21 cellular contexts compared by ENCODE assay signal in genomic region chr5:89900346-89900745, GRCh38.
DNase-seq lines count a peak whose midpoint lies in the region; FAIRE-seq and TF ChIP-seq lines count a peak whose summit lies in the region.
"Had no signal": no experiment of that assay in that cellular context is flagged by ENCODE, and none has a peak within 500 bp of the region (broad histone marks: within the 10 kb centered on the region; RNA-seq: fewer than 3 reads in every experiment).

No MANE protein-coding gene starts in this region.

- DNase-seq in GM23248: peak; percentile 1
- DNase-seq in bronchial epithelial cell (ENCODE audit: low read depth): peak; percentile 17
- peak; percentile 18 for DNase-seq in fibroblast of mammary gland (ENCODE audit: low read depth)
- peak; percentile 22 for DNase-seq in osteoblast (ENCODE audit: insufficient read length, low spot score, missing footprints)
- DNase-seq in SW 1271 (lab: John Stamatoyannopoulos, UW): no peak
- DNase-seq in stimulated activated CD4-positive, alpha-beta T cell treated with anti-CD3 and anti-CD28 coated beads, Interleukin-4, amount 100 ng/mL, for 24 hours: no peak
- DNase-seq in head of caudate nucleus: no peak
- DNase-seq in NCI-H774 (lab: John Stamatoyannopoulos, UW): no peak
- DNase-seq: ACHN; AML-193; CD4-positive, alpha-beta memory T cell; DMS153; DMS79; GDM1 had no signal

- no peaks in the 10 kb centered on the region for H3K36me3 ChIP-seq in GM23248 (ENCODE audit: low read depth)
- H3K36me3 ChIP-seq in bronchial epithelial cell (ENCODE audit: control insufficient read depth, insufficient read depth, low read length): no peaks in the 10 kb centered on the region
- no peaks in the 10 kb centered on the region for H3K36me3 ChIP-seq in osteoblast (ENCODE audit: insufficient read depth, low read length)
- H3K36me3 ChIP-seq: BLaER1 had no signal

- H3K9ac ChIP-seq in GM23248: no peak overlapping the region
- H3K9ac ChIP-seq: BLaER1 had no signal

- H3K9me2 ChIP-seq in GM23248 (ENCODE audit: insufficient read depth): no peaks in the 10 kb centered on the region

- H3K4me1 ChIP-seq in GM23248 (ENCODE audit: insufficient read depth): no peaks in the 10 kb centered on the region
- no peaks in the 10 kb centered on the region for H3K4me1 ChIP-seq in osteoblast (ENCODE audit: insufficient read depth, low read length)
- H3K4me1 ChIP-seq: BLaER1 had no signal

- TF ChIP-seq CTCF in bronchial epithelial cell (IDR thresholded peaks at IDR 0.05; ENCODE audit: insufficient read depth, low read length, severe bottlenecking): no peak
- TF ChIP-seq CTCF in fibroblast of mammary gland (conservative IDR thresholded peaks at IDR 0.05; ENCODE audit: control insufficient read depth, insufficient read depth, low read depth, low read length): no peak
- no peak for TF ChIP-seq CTCF in osteoblast (IDR thresholded peaks at IDR 0.05; ENCODE audit: extremely low read depth, low read depth, low read length)

- H3K27ac ChIP-seq in GM23248 (no peak overlapping the region), osteoblast (ENCODE audit: low read depth, low read length) (no peak overlapping the region)
- H3K27ac ChIP-seq: BLaER1 had no signal

- intact Hi-C loops in head of caudate nucleus (cut with DNase I): no loop called here

- no peak overlapping the region for H2AFZ ChIP-seq in GM23248
- no peak overlapping the region for H2AFZ ChIP-seq in osteoblast (ENCODE audit: low read length)
- H2AFZ ChIP-seq: GM23338 had no signal

- H3F3A ChIP-seq in GM23248 (ENCODE audit: insufficient read depth): no peaks in the 10 kb centered on the region

- peaks cover under 1% of the 10 kb centered on the region for H3K9me3 ChIP-seq in GM23248 (ENCODE audit: low read depth)
- H3K9me3 ChIP-seq in osteoblast (ENCODE audit: low read depth, low read length): no peaks in the 10 kb centered on the region
- H3K9me3 ChIP-seq: BLaER1 had no signal

- no peaks in the 10 kb centered on the region for H3K27me3 ChIP-seq in GM23248 (replicated peaks; ENCODE audit: insufficient read depth)
- H3K27me3 ChIP-seq in bronchial epithelial cell (ENCODE audit: control insufficient read depth, insufficient read depth, low read length): no peaks in the 10 kb centered on the region
- H3K27me3 ChIP-seq in osteoblast (ENCODE audit: insufficient read depth, low read length): no peaks in the 10 kb centered on the region
- H3K27me3 ChIP-seq: BLaER1 had no signal

- no peak overlapping the region for H3K4me3 ChIP-seq in GM23248
- no peak overlapping the region for H3K4me3 ChIP-seq in bronchial epithelial cell (ENCODE audit: low read depth, low read length)
- H3K4me3 ChIP-seq in fibroblast of mammary gland (ENCODE audit: control insufficient read depth, low read depth, low read length): no peak overlapping the region
- no peak overlapping the region for H3K4me3 ChIP-seq in osteoblast (ENCODE audit: insufficient read depth, low read length)
- H3K4me3 ChIP-seq: BLaER1, GM23338 had no signal

- WGBS in GM23248 (ENCODE audit: low coverage in 1 of 2, low lambda C conversion rate in 2 of 2, missing lambda C conversion rate in 2 of 2), 2 experiments: 0 to 13% methylated on average over 1 of the region's 1 CpG

- in situ Hi-C loops in GM23248 (cut with MboI): no loop called here

- H4K20me1 ChIP-seq in GM23248 (ENCODE audit: insufficient read depth) (no peaks in the 10 kb centered on the region), osteoblast (ENCODE audit: insufficient read depth, low read length) (no peaks in the 10 kb centered on the region)
- H4K20me1 ChIP-seq: BLaER1 had no signal

- no peaks in the 10 kb centered on the region for H3K79me2 ChIP-seq in GM23248 (ENCODE audit: insufficient read depth)
- no peaks in the 10 kb centered on the region for H3K79me2 ChIP-seq in osteoblast (ENCODE audit: insufficient read depth, low read length)

- no peak for FAIRE-seq in bronchial epithelial cell (lab: Jason Lieb, UNC)
- FAIRE-seq: A204.1, GM12892, GM18507, H54, HepG2 had no signal

- H3K4me2 ChIP-seq in GM23248 (ENCODE audit: unreplicated experiment) (no peak overlapping the region), osteoblast (ENCODE audit: insufficient read depth, low read length) (no peak overlapping the region)
- H3K4me2 ChIP-seq: BLaER1, GM23338 had no signal

Comparison
In these comparisons a context has a peak if more than half of its experiments do, and no peak if none do; other contexts are left out.
1. DNase-seq: peak in GM23248 (single experiment), bronchial epithelial cell (single experiment), fibroblast of mammary gland (single experiment) and osteoblast (single experiment); none in SW 1271 (0 of 2), stimulated activated CD4-positive, alpha-beta T cell treated with anti-CD3 and anti-CD28 coated beads, Interleukin-4, amount 100 ng/mL, for 24 hours (single experiment), head of caudate nucleus (0 of 42) and NCI-H774 (single experiment).